13 cellular contexts compared by ENCODE assay signal in the genomic region with DNA sequence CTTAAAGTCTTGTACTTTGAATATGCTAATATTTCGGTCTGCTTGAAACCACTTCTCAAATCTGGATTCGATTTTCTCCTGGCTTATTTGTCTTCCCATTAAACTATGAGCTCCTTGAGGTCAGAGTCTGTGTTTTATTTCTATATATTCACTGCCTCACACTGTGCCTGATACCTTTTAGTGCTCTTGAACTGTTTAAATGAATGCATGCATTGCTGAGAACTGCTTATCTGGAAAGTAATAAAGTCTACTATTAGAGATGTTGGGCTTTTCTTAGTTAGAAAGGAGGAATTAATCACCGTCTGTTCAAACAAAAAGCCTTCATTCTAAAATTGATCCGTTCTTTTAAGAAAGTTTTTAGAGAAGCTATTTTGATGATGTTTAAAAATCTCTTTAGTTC. TPM values are rescaled to one million over a fixed set of nuclear protein-coding genes. Genes with fewer than 3 reads are reported as not detected.
DNase-seq lines count a peak whose midpoint lies in the region; ATAC-seq and TF ChIP-seq lines count a peak whose summit lies in the region.
"Had no signal": no experiment of that assay in that cellular context is flagged by ENCODE, and none has a peak within 500 bp of the region (broad histone marks: within the 10 kb centered on the region; RNA-seq: fewer than 3 reads in every experiment).

No MANE protein-coding gene starts in this region.

- H3K9me3 Mint-ChIP-seq in activated naive CD4-positive, alpha-beta T cell treated with anti-CD3 and anti-CD28 coated beads, Interleukin-2, amount 50 U/mL, for 24 hours: no peaks in the 10 kb centered on the region
- H3K9me3 Mint-ChIP-seq in stimulated activated naive CD8-positive, alpha-beta T cell treated with anti-CD3 and anti-CD28 coated beads, Interleukin-15, amount 100 ng/mL, for 72 hours: no peaks in the 10 kb centered on the region

- H3K4me3 ChIP-seq in Karpas-422 (ENCODE audit: low read length) (peak overlapping the region; percentile 18; the same call in 1 of the 2 replicates), hepatocyte (no peak overlapping the region), Peyer's patch (no peak overlapping the region)

- H3K4me1 Mint-ChIP-seq in activated naive CD4-positive, alpha-beta T cell treated with anti-CD3 and anti-CD28 coated beads, Interleukin-2, amount 50 U/mL, for 24 hours: peaks cover 74% of the 10 kb centered on the region
- H3K4me1 Mint-ChIP-seq in stimulated activated naive CD8-positive, alpha-beta T cell treated with anti-CD3 and anti-CD28 coated beads, Interleukin-15, amount 100 ng/mL, for 72 hours: peaks cover 74% of the 10 kb centered on the region

- 0 out of 2 replicates have a peak, but pooled peaks cover 2% of the 10 kb centered on the region for H3K36me3 ChIP-seq in Karpas-422 (ENCODE audit: insufficient read depth, low read length)
- no peaks in the 10 kb centered on the region for H3K36me3 ChIP-seq in hepatocyte (replicated peaks; ENCODE audit: insufficient read depth, low read depth)
- H3K36me3 ChIP-seq in Peyer's patch: no peaks in the 10 kb centered on the region

- peaks cover 28% of the 10 kb centered on the region for H3K4me1 ChIP-seq in Karpas-422 (ENCODE audit: low read length)
- H3K4me1 ChIP-seq in hepatocyte (ENCODE audit: insufficient read depth): peaks cover 7% of the 10 kb centered on the region
- peaks cover 0 to 33% (median 5%) of the 10 kb centered on the region in 4 donors for H3K4me1 ChIP-seq in Peyer's patch

- H4K20me1 ChIP-seq in Karpas-422 (ENCODE audit: insufficient read depth, low read depth, low read length): no peaks in the 10 kb centered on the region
- peaks cover 20% of the 10 kb centered on the region for H4K20me1 ChIP-seq in hepatocyte (ENCODE audit: insufficient read depth, poor library complexity, severe bottlenecking)

- H3K9me3 ChIP-seq in Karpas-422 (ENCODE audit: low read length) (no peaks in the 10 kb centered on the region), hepatocyte (ENCODE audit: low read depth) (no peaks in the 10 kb centered on the region), Peyer's patch (no peaks in the 10 kb centered on the region)

- WGBS in hepatocyte (ENCODE audit: low lambda C conversion rate, missing lambda C conversion rate): 77% methylated on average over 4 of the region's 4 CpGs

- H3K27ac ChIP-seq in Karpas-422 (ENCODE audit: low read length) (peak overlapping the region; percentile 64), hepatocyte (no peak overlapping the region), Peyer's patch (peak overlapping the region in 1 of 4 donors; percentile 15)

- H3K27me3 Mint-ChIP-seq in activated naive CD4-positive, alpha-beta T cell treated with anti-CD3 and anti-CD28 coated beads, Interleukin-2, amount 50 U/mL, for 24 hours: no peaks in the 10 kb centered on the region
- H3K27me3 Mint-ChIP-seq in stimulated activated naive CD8-positive, alpha-beta T cell treated with anti-CD3 and anti-CD28 coated beads, Interleukin-15, amount 100 ng/mL, for 72 hours: no peaks in the 10 kb centered on the region

- H2AFZ ChIP-seq in Karpas-422 (ENCODE audit: low read length): no peak overlapping the region
- no peak overlapping the region for H2AFZ ChIP-seq in hepatocyte

- H3K9ac ChIP-seq in Karpas-422 (ENCODE audit: low read length): peak overlapping the region; percentile 43

- peaks cover 3% of the 10 kb centered on the region for H3K36me3 Mint-ChIP-seq in activated naive CD4-positive, alpha-beta T cell treated with anti-CD3 and anti-CD28 coated beads, Interleukin-2, amount 50 U/mL, for 24 hours

- H3K9me2 ChIP-seq in Karpas-422 (replicated peaks; ENCODE audit: insufficient read depth, low read length) (no peaks in the 10 kb centered on the region), hepatocyte (replicated peaks; ENCODE audit: insufficient read depth) (no peaks in the 10 kb centered on the region)

- TF ChIP-seq CTCF in hepatocyte (IDR thresholded peaks at IDR 0.05; ENCODE audit: poor library complexity): no peak
- no peak for TF ChIP-seq CTCF in Peyer's patch (IDR thresholded peaks at IDR 0.05)

- no peaks in the 10 kb centered on the region for H3K27me3 ChIP-seq in Karpas-422 (ENCODE audit: low read length)
- no peaks in the 10 kb centered on the region for H3K27me3 ChIP-seq in hepatocyte
- no peaks in the 10 kb centered on the region for H3K27me3 ChIP-seq in Peyer's patch

- no peak overlapping the region for H3K4me3 Mint-ChIP-seq in activated naive CD4-positive, alpha-beta T cell treated with anti-CD3 and anti-CD28 coated beads, Interleukin-2, amount 50 U/mL, for 24 hours
- H3K4me3 Mint-ChIP-seq in stimulated activated naive CD8-positive, alpha-beta T cell treated with anti-CD3 and anti-CD28 coated beads, Interleukin-15, amount 100 ng/mL, for 72 hours: peak overlapping the region in 1 of 2 donors; percentile 8

- H3K79me2 ChIP-seq in Karpas-422 (ENCODE audit: low read length) (peaks cover 83% of the 10 kb centered on the region), hepatocyte (peaks cover 89% of the 10 kb centered on the region)

- no peak for DNase-seq in activated naive CD4-positive, alpha-beta T cell treated with Interleukin-2 at 50 U/mL for 16 hours
- DNase-seq in Karpas-422 (peak; percentile 33), hepatocyte (ENCODE audit: low spot score) (no peak), Peyer's patch (no peak)
- no peak for DNase-seq in stimulated activated naive CD8-positive, alpha-beta T cell treated with anti-CD3 and anti-CD28 coated beads, Interleukin-15, amount 100 ng/mL, for 72 hours
- DNase-seq in activated CD4-positive, CD25-positive, alpha-beta regulatory T cell treated with anti-CD3 and anti-CD28 coated beads, Interleukin-2, amount 50 U/mL, for 72 hours: no peak
- DNase-seq: DMS 273 treated with DMSO at 0.1 percent for 48 hours, KG1, NCI-H1092, NCI-H1694 treated with DMSO at 0.1 percent for 48 hours, SHP77 had no signal

- H3K4me2 ChIP-seq in Karpas-422 (ENCODE audit: low read depth, low read length, poor library complexity, severe bottlenecking): peak overlapping the region; percentile 59
- peak overlapping the region; percentile 17 for H3K4me2 ChIP-seq in hepatocyte

- ATAC-seq in stimulated activated naive CD8-positive, alpha-beta T cell treated with anti-CD3 and anti-CD28 coated beads, Interleukin-15, amount 100 ng/mL, for 72 hours: no peak
- ATAC-seq in GM21360 (IDR thresholded peaks at IDR 0.05; ENCODE audit: unreplicated experiment): no peak

- peak overlapping the region; percentile 92 for H3K27ac Mint-ChIP-seq in activated naive CD4-positive, alpha-beta T cell treated with anti-CD3 and anti-CD28 coated beads, Interleukin-2, amount 50 U/mL, for 24 hours
- H3K27ac Mint-ChIP-seq in stimulated activated naive CD8-positive, alpha-beta T cell treated with anti-CD3 and anti-CD28 coated beads, Interleukin-15, amount 100 ng/mL, for 72 hours: peak overlapping the region; percentile 63 to 72

- no peak for TF ChIP-seq POLR2A in Peyer's patch (IDR thresholded peaks at IDR 0.05)

RNA-seq across cellular contexts. Expression of gene CREBRF, which starts 6.0 kb away (rescaled TPM):
- total RNA-seq in Karpas-422 (2014; rRNA removed; shearing (Covaris generic); ENCODE audit: low replicate concordance): 24.5 and 31.9 TPM in 2 replicates
- total RNA-seq in hepatocyte (21.0 and 22.9 TPM in 2 replicates), Peyer's patch (10 to 100 TPM; 27.8 to 75.9 (median 34.1) TPM)
- polyA plus RNA-seq in hepatocyte: 14.7 and 17.8 TPM in 2 replicates
